ENCODE assay signal across 1 cellular context in the genomic region with DNA sequence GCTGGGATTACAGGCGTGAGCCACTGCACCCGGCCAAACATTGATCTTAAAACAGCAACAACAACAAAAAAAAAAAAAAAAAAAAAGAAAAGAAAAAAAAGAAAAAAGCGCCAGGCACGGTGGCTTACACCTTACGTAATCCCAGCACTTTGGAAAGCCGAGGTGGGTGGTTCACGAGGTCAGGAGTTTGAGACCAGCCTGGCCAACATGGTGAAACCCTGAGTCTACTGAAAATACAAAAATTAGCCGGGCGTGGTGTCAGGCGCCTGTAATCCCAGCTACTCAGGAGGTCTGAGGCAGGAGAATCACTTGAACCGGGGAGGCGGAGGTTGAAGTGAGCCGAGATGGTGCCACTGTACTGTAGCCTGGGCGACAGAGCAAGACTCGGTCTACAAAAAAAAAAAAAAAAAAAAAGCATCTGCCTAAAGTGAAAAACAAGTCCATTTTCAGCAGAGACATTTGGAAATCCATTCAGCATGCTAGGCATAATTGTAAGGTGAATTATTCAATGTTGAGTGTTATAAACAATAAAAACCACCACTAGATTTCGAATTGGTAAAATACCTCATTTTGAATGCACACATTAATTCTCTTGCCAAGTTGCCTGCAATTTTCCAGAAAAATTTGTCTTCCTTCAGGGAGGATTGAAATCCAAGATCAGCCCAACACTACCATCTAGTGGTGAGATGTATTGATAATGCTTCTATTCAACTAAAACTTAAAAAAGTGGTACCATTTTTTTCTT.
TF ChIP-seq lines count a peak whose summit lies in the region.

No MANE protein-coding gene starts in this region.

TF ChIP-seq in HCT116, 20 proteins besides CTCF, POLR2A, EP300 and RAD21 (continued from another document):
- TF ChIP-seq, protein P1, sequence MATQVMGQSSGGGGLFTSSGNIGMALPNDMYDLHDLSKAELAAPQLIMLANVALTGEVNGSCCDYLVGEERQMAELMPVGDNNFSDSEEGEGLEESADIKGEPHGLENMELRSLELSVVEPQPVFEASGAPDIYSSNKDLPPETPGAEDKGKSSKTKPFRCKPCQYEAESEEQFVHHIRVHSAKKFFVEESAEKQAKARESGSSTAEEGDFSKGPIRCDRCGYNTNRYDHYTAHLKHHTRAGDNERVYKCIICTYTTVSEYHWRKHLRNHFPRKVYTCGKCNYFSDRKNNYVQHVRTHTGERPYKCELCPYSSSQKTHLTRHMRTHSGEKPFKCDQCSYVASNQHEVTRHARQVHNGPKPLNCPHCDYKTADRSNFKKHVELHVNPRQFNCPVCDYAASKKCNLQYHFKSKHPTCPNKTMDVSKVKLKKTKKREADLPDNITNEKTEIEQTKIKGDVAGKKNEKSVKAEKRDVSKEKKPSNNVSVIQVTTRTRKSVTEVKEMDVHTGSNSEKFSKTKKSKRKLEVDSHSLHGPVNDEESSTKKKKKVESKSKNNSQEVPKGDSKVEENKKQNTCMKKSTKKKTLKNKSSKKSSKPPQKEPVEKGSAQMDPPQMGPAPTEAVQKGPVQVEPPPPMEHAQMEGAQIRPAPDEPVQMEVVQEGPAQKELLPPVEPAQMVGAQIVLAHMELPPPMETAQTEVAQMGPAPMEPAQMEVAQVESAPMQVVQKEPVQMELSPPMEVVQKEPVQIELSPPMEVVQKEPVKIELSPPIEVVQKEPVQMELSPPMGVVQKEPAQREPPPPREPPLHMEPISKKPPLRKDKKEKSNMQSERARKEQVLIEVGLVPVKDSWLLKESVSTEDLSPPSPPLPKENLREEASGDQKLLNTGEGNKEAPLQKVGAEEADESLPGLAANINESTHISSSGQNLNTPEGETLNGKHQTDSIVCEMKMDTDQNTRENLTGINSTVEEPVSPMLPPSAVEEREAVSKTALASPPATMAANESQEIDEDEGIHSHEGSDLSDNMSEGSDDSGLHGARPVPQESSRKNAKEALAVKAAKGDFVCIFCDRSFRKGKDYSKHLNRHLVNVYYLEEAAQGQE (IDR thresholded peaks at IDR 0.05; ENCODE audit: low read depth), result no peak
